ENCODE assay signal across 21 cellular contexts in the genomic region with DNA sequence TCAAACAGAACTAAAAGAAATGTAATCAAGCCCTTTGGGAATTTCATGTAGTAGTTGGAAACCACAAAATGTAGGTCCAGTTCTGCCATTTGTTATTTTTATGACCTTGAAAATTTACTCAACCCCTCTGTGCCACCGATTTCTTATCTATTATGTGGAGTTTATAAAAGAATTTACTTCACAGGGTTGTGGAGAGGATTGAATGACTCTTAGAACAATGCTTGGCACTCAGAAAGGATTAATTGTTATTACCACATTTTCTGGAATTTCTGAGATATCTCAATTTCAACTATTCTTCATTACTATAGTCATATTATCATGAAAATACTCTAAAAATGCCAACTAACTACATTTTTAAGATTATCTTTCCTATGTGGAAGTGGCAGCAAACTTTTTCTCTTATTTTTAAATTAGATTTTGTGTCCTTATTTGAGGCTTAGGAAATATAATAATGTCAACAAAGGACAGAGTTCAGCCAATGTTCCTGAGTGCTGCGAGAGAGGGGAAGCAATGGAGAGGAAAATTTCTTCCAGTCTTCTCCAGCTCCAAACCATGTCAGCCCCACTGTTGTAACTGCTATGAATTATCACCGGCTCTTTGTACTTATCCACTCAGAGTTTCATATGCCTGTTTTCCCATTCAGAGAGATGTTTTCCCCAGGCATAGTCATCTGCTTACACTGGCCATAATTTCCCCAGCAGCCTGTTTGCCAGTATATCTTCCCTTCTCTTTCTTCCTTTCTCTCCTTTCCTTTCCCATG.
"Had no signal": no experiment of that assay in that cellular context is flagged by ENCODE, and none has a peak within 500 bp of the region (broad histone marks: within the 10 kb centered on the region; RNA-seq: fewer than 3 reads in every experiment).

No MANE protein-coding gene starts in this region.

- H3K4me3 ChIP-seq: lung, SK-N-MC, upper lobe of right lung had no signal

- H3K36me3 Mint-ChIP-seq: stimulated activated memory B cell treated with anti-CD40 and anti-IgM and Interleukin-4, amounts not matched to agents 10 μg/mL and 1 μg/mL and 100 μg/mL, for 72 hours; T-cell had no signal

- H3K4me3 Mint-ChIP-seq: activated B cell treated with CpG ODN at 0.5 μM for 24 hours; activated CD4-positive, alpha-beta memory T cell treated with anti-CD3 and anti-CD28 coated beads, Interleukin-2, amount 10 ng/mL, durations not matched to agents 7 days and 5 days; effector memory CD8-positive, alpha-beta T cell; stimulated activated memory B cell treated with anti-CD40 and anti-IgM and Interleukin-4, amounts not matched to agents 10 μg/mL and 1 μg/mL and 100 μg/mL, for 72 hours; T-cell had no signal

- H3K27ac Mint-ChIP-seq: activated B cell treated with CpG ODN at 0.5 μM for 24 hours; activated CD4-positive, alpha-beta memory T cell treated with anti-CD3 and anti-CD28 coated beads, Interleukin-2, amount 10 ng/mL, durations not matched to agents 7 days and 5 days; activated T-helper 2 cell treated with anti-CD3 and anti-CD28 coated beads, Interferon-gamma antibody, Interleukin-2, Interleukin-4, amounts not matched to agents 10 μg/mL and 5 μg/mL and 100 μg/mL, durations not matched to agents 14 hours and 24 hours and 36 hours; effector memory CD8-positive, alpha-beta T cell; stimulated activated memory B cell treated with anti-CD40 and anti-IgM and Interleukin-4, amounts not matched to agents 10 μg/mL and 1 μg/mL and 100 μg/mL, for 72 hours; T-cell had no signal

- ATAC-seq: effector memory CD8-positive, alpha-beta T cell; left colon; stimulated activated memory B cell treated with anti-CD40 and anti-IgM and Interleukin-4, amounts not matched to agents 10 μg/mL and 1 μg/mL and 100 μg/mL, for 72 hours; T-cell; upper lobe of right lung had no signal

- H3K9me3 ChIP-seq: thoracic aorta, upper lobe of right lung had no signal

- DNase-seq: activated B cell treated with CpG ODN at 0.5 μM for 24 hours; activated CD4-positive, alpha-beta memory T cell treated with anti-CD3 and anti-CD28 coated beads, Interleukin-2, amount 10 ng/mL, durations not matched to agents 7 days and 5 days; activated CD4-positive, alpha-beta T cell treated with anti-CD3 and anti-CD28 coated beads for 4 hours; activated naive CD4-positive, alpha-beta T cell treated with Interleukin-2 at 50 U/mL for 16 hours; activated T-cell treated with anti-CD3 and anti-CD28 coated beads, Interleukin-2, amount 50 U/mL, for 1 hour; anterior cingulate cortex; dermis blood vessel endothelial cell; effector memory CD8-positive, alpha-beta T cell; hippocampal formation; islet precursor cell; left colon; midbrain; occipital lobe; stimulated activated CD4-positive, alpha-beta T cell treated with anti-CD3 and anti-CD28 coated beads, Interleukin-4, amount 100 ng/mL, for 24 hours; T-cell; upper lobe of right lung had no signal

- H3K27ac ChIP-seq: SK-N-MC, upper lobe of right lung had no signal

- H3K36me3 ChIP-seq: thoracic aorta, upper lobe of right lung had no signal

- H3K4me1 Mint-ChIP-seq: activated B cell treated with CpG ODN at 0.5 μM for 24 hours; activated CD4-positive, alpha-beta memory T cell treated with anti-CD3 and anti-CD28 coated beads, Interleukin-2, amount 10 ng/mL, durations not matched to agents 7 days and 5 days; stimulated activated memory B cell treated with anti-CD40 and anti-IgM and Interleukin-4, amounts not matched to agents 10 μg/mL and 1 μg/mL and 100 μg/mL, for 72 hours; T-cell had no signal

- H3K27me3 ChIP-seq: upper lobe of right lung had no signal
